ENCODE assay signal across 1 cellular context in genomic region chr12:120698677-120699076, GRCh38.
TF ChIP-seq lines count a peak whose summit lies in the region.

No MANE protein-coding gene starts in this region.

TF ChIP-seq in HepG2, 621 proteins besides CTCF, POLR2A, EP300 and RAD21:
- TF ChIP-seq HOXA9 (CRISPR knock-in tag; IDR thresholded peaks at IDR 0.05; ENCODE audit: borderline replicate concordance) (no peak), ZBTB49 (CRISPR knock-in tag; IDR thresholded peaks at IDR 0.05; ENCODE audit: borderline replicate concordance) (no peak), MYPOP (CRISPR knock-in tag; IDR thresholded peaks at IDR 0.05) (no peak)
